In genomic region chr11:788009-788640, GRCh38 we compare ENCODE assay signal across 27 cellular contexts. TPM values are rescaled to one million over a fixed set of nuclear protein-coding genes. Genes with fewer than 3 reads are reported as not detected.
DNase-seq lines count a peak whose midpoint lies in the region; ATAC-seq and TF ChIP-seq lines count a peak whose summit lies in the region.
"Had no signal": no experiment of that assay in that cellular context is flagged by ENCODE, and none has a peak within 500 bp of the region (broad histone marks: within the 10 kb centered on the region; RNA-seq: fewer than 3 reads in every experiment).

No MANE protein-coding gene starts in this region.

- in situ Hi-C loops in brain microvascular endothelial cell (cut with HindIII; ENCODE audit: low pct_ligation_motif_present, low sequenced_read_pairs), result no loop called here

- H3K36me3 ChIP-seq in DOHH2 (ENCODE audit: control insufficient read depth, low read length) (peaks cover 3% of the 10 kb centered on the region; the same call in 1 of the 2 replicates), brain microvascular endothelial cell (replicated peaks) (peaks cover 10% of the 10 kb centered on the region), neural cell (ENCODE audit: insufficient read depth, low read length) (no peaks in the 10 kb centered on the region)

- H3K9me2 ChIP-seq in DOHH2 (replicated peaks; ENCODE audit: control insufficient read depth, low read length) (no peaks in the 10 kb centered on the region), neural cell (ENCODE audit: insufficient read depth, low read length) (no peaks in the 10 kb centered on the region)

- ATAC-seq in GM18867 (IDR thresholded peaks at IDR 0.05; ENCODE audit: unreplicated experiment), result no peak
- ATAC-seq: heart right ventricle, left ventricle myocardium superior, psoas muscle had no signal

- H3K9ac ChIP-seq in neural cell (ENCODE audit: low read length), result no peak overlapping the region

- H3K27ac ChIP-seq in DOHH2 (ENCODE audit: low read depth, low read length) (no peak overlapping the region), brain microvascular endothelial cell (no peak overlapping the region), neural cell (ENCODE audit: low read length) (no peak overlapping the region)
- H3K27ac ChIP-seq: ascending aorta, esophagus muscularis mucosa, heart right ventricle, psoas muscle, tibial nerve had no signal

- DNase-seq in brain microvascular endothelial cell (no peak), DMS 273 (lab: John Stamatoyannopoulos, UW; ENCODE audit: unreplicated experiment) (no peak), activated gamma-delta T cell treated with Interleukin-2 at 50 U/mL for 16 hours (no peak)
- DNase-seq: activated CD4-positive, alpha-beta T cell treated with anti-CD3 and anti-CD28 coated beads for 48 hours; activated effector memory CD4-positive, alpha-beta T cell treated with Interleukin-2 at 50 U/mL for 16 hours; activated T-cell treated with anti-CD3 and anti-CD28 coated beads, Interleukin-2, amount 50 U/mL, for 1 hour; C1 segment of cervical spinal cord; Caco-2; foreskin melanocyte; GDM1; heart right ventricle; left ventricle myocardium superior; NCI-H446 treated with DMSO at 0.1 percent for 48 hours; NCI-H82; nucleus accumbens; SIG-M5; stimulated activated CD4-positive, alpha-beta T cell treated with anti-CD3 and anti-CD28 coated beads, Interleukin-4, amount 100 ng/mL, for 1 hour; T-helper 9 cell had no signal

- peak; percentile 35 for TF ChIP-seq CTCF in DOHH2 (IDR thresholded peaks at IDR 0.05; ENCODE audit: low read depth, low read length, poor library complexity, severe bottlenecking)
- TF ChIP-seq CTCF in GM12874 (IDR thresholded peaks at IDR 0.05; ENCODE audit: insufficient read depth, low read depth, low read length), result 0 out of 2 replicates have a peak, but pooled peaks have one; percentile 12
- TF ChIP-seq CTCF in brain microvascular endothelial cell (IDR thresholded peaks at IDR 0.05; ENCODE audit: low read depth, low read length, missing control alignments), result peak; percentile 32
- no peak for TF ChIP-seq CTCF in neural cell (IDR thresholded peaks at IDR 0.05; ENCODE audit: poor library complexity, severe bottlenecking)

- no peaks in the 10 kb centered on the region for H3K27me3 ChIP-seq in DOHH2 (ENCODE audit: control insufficient read depth, low read length)
- no peaks in the 10 kb centered on the region for H3K27me3 ChIP-seq in brain microvascular endothelial cell (replicated peaks)
- no peaks in the 10 kb centered on the region for H3K27me3 ChIP-seq in neural cell (ENCODE audit: insufficient read depth, low read depth, low read length)

- H3K79me2 ChIP-seq in DOHH2 (ENCODE audit: control insufficient read depth, low read length), result peaks cover 6% of the 10 kb centered on the region
- H3K79me2 ChIP-seq in neural cell (replicated peaks; ENCODE audit: insufficient read depth, low read length), result peaks cover 6% of the 10 kb centered on the region

- H3K4me1 ChIP-seq in DOHH2 (ENCODE audit: control insufficient read depth, low read length), result peaks cover 21% of the 10 kb centered on the region
- H3K4me1 ChIP-seq: Caco-2 had no signal

- TF ChIP-seq EP300 in neural cell (conservative IDR thresholded peaks at IDR 0.05; ENCODE audit: poor library complexity, severe bottlenecking), result no peak

- TF ChIP-seq RAD21 in neural cell (conservative IDR thresholded peaks at IDR 0.05), result no peak

- H3F3A ChIP-seq in DOHH2 (ENCODE audit: control insufficient read depth, insufficient read depth), result 0 out of 2 replicates have a peak, but pooled peaks cover 4% of the 10 kb centered on the region
- no peaks in the 10 kb centered on the region for H3F3A ChIP-seq in neural cell (ENCODE audit: insufficient read depth, low read length, poor library complexity, severe bottlenecking)

- H3K4me3 ChIP-seq in DOHH2 (ENCODE audit: low read length) (no peak overlapping the region), brain microvascular endothelial cell (ENCODE audit: low read depth, low read length) (no peak overlapping the region), neural cell (ENCODE audit: low read length) (peak overlapping the region; percentile 83)
- H3K4me3 ChIP-seq: ascending aorta, esophagus muscularis mucosa, heart right ventricle, psoas muscle, tibial nerve had no signal

- H3K4me2 ChIP-seq in DOHH2 (ENCODE audit: low read length) (peak overlapping the region; percentile 44; the same call in 1 of the 2 replicates), neural cell (ENCODE audit: low read length) (no peak overlapping the region)

- H2AFZ ChIP-seq in neural cell (ENCODE audit: low read depth, low read length), result no peak overlapping the region

- H4K20me1 ChIP-seq in DOHH2 (ENCODE audit: control insufficient read depth, insufficient read depth, low read depth, low read length) (no peaks in the 10 kb centered on the region), neural cell (ENCODE audit: insufficient read depth) (no peaks in the 10 kb centered on the region)

- H3K9me3 ChIP-seq in DOHH2 (ENCODE audit: control insufficient read depth, insufficient read depth, low read length), result no peaks in the 10 kb centered on the region
- no peaks in the 10 kb centered on the region for H3K9me3 ChIP-seq in neural cell (ENCODE audit: low read length)
- H3K9me3 ChIP-seq: ascending aorta, Caco-2, esophagus muscularis mucosa, heart right ventricle, psoas muscle, tibial nerve had no signal

TF ChIP-seq in neural cell, 6 proteins besides CTCF, POLR2A, EP300 and RAD21:
- TF ChIP-seq EZH2 (IDR thresholded peaks at IDR 0.05; ENCODE audit: borderline replicate concordance, insufficient read depth, low read length, poor library complexity, severe bottlenecking), result no peak
- no peak for TF ChIP-seq SMC3 (conservative IDR thresholded peaks at IDR 0.05; ENCODE audit: poor library complexity)
- no peak for TF ChIP-seq MXI1 (conservative IDR thresholded peaks at IDR 0.05; ENCODE audit: poor library complexity, severe bottlenecking)
- no peak for TF ChIP-seq POLR2AphosphoS5 (IDR thresholded peaks at IDR 0.05)
- TF ChIP-seq, protein P1, sequence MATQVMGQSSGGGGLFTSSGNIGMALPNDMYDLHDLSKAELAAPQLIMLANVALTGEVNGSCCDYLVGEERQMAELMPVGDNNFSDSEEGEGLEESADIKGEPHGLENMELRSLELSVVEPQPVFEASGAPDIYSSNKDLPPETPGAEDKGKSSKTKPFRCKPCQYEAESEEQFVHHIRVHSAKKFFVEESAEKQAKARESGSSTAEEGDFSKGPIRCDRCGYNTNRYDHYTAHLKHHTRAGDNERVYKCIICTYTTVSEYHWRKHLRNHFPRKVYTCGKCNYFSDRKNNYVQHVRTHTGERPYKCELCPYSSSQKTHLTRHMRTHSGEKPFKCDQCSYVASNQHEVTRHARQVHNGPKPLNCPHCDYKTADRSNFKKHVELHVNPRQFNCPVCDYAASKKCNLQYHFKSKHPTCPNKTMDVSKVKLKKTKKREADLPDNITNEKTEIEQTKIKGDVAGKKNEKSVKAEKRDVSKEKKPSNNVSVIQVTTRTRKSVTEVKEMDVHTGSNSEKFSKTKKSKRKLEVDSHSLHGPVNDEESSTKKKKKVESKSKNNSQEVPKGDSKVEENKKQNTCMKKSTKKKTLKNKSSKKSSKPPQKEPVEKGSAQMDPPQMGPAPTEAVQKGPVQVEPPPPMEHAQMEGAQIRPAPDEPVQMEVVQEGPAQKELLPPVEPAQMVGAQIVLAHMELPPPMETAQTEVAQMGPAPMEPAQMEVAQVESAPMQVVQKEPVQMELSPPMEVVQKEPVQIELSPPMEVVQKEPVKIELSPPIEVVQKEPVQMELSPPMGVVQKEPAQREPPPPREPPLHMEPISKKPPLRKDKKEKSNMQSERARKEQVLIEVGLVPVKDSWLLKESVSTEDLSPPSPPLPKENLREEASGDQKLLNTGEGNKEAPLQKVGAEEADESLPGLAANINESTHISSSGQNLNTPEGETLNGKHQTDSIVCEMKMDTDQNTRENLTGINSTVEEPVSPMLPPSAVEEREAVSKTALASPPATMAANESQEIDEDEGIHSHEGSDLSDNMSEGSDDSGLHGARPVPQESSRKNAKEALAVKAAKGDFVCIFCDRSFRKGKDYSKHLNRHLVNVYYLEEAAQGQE (IDR thresholded peaks at IDR 0.05; ENCODE audit: borderline replicate concordance), result no peak
- TF ChIP-seq TAF1 (IDR thresholded peaks at IDR 0.05; ENCODE audit: low read depth), result no peak

RNA-seq across cellular contexts. Expression of gene CEND1, which starts 1.8 kb away (rescaled TPM):
- polyA plus RNA-seq in neural cell, result 11.8 and 16.2 TPM in 2 replicates
- 11.8 and 11.9 TPM in 2 replicates for polyA minus RNA-seq in neural cell
- polyA plus RNA-seq: keratinocyte had no signal

RNA-seq across cellular contexts. Expression of gene SLC25A22, which starts 10.0 kb away (rescaled TPM):
- polyA plus RNA-seq in neural cell, result 40.9 and 66.4 TPM in 2 replicates
- 32.5 and 34.8 TPM in 2 replicates for polyA minus RNA-seq in neural cell

RNA-seq across cellular contexts. Expression of gene GATD1, which starts 10.8 kb away (rescaled TPM):
- 131 and 146 TPM in 2 replicates for polyA plus RNA-seq in neural cell
- 37.6 and 41.1 TPM in 2 replicates for polyA minus RNA-seq in neural cell

RNA-seq across cellular contexts. Expression of gene PIDD1, which starts 16.9 kb away (rescaled TPM):
- polyA plus RNA-seq in neural cell, result 13.3 and 34.9 TPM in 2 replicates
- 7.8 and 8.0 TPM in 2 replicates for polyA minus RNA-seq in neural cell

RNA-seq across cellular contexts. Expression of gene RPLP2, which starts 21.6 kb away (rescaled TPM):
- 147 and 167 TPM in 2 replicates for polyA plus RNA-seq in neural cell
- 70.4 and 76.5 TPM in 2 replicates for polyA minus RNA-seq in neural cell
